8 cellular contexts compared by ENCODE assay signal in genomic region chr12:132444957-132445883, GRCh38. TPM values are rescaled to one million over a fixed set of nuclear protein-coding genes. Genes with fewer than 3 reads are reported as not detected.
DNase-seq lines count a peak whose midpoint lies in the region; ATAC-seq, FAIRE-seq and TF ChIP-seq lines count a peak whose summit lies in the region.

No MANE protein-coding gene starts in this region.

- intact Hi-C loops in pancreas (cut with DNase I) = no loop called here
- intact Hi-C loops in upper lobe of right lung (cut with DNase I) = no loop called here

- WGBS in pancreas, 2 donors = 72 to 79% methylated on average over 37 of the region's 37 CpGs

- H3K27me3 ChIP-seq in pancreas (no peaks in the 10 kb centered on the region), upper lobe of right lung (no peaks in the 10 kb centered on the region)

- peaks cover 18% of the 10 kb centered on the region for H3K27me3 Mint-ChIP-seq in endothelial cell (ENCODE audit: unreplicated experiment)

- H3K4me3 Mint-ChIP-seq in endothelial cell (ENCODE audit: unreplicated experiment) = peak overlapping the region; percentile 79

- DNase-seq in NCI-H2227 (lab: John Stamatoyannopoulos, UW; ENCODE audit: unreplicated experiment) (peak; percentile 68), NCI-H2227 treated with DMSO at 0.1 percent for 48 hours (lab: John Stamatoyannopoulos, UW) (no peak), LNCaP clone FGC (ENCODE audit: low read depth) (no peak), endothelial cell (ENCODE audit: low spot score) (no peak), pancreas (peak in 3 of 6 donors; percentile 29 to 57 (median 55)), upper lobe of right lung (no peak), NCI-H774 (lab: John Stamatoyannopoulos, UW) (no peak)
- DNase-seq in activated CD4-positive, alpha-beta T cell treated with anti-CD3 and anti-CD28 coated beads, Interleukin-2, amount 50 U/mL, for 1 hour = peak; percentile 72

- H3K4me1 Mint-ChIP-seq in endothelial cell (ENCODE audit: unreplicated experiment) = peaks cover 9% of the 10 kb centered on the region

- H3K9me3 ChIP-seq in pancreas (no peaks in the 10 kb centered on the region), upper lobe of right lung (no peaks in the 10 kb centered on the region)

- TF ChIP-seq CTCF in LNCaP clone FGC (IDR thresholded peaks at IDR 0.05; ENCODE audit: control insufficient read depth, extremely low read depth, insufficient read depth) = no peak
- no peak for TF ChIP-seq CTCF in endothelial cell (IDR thresholded peaks at IDR 0.05; ENCODE audit: unreplicated experiment)
- no peak for TF ChIP-seq CTCF in pancreas (IDR thresholded peaks at IDR 0.05)
- TF ChIP-seq CTCF in upper lobe of right lung (IDR thresholded peaks at IDR 0.05) = no peak

- H3K4me1 ChIP-seq in pancreas (no peaks in the 10 kb centered on the region), upper lobe of right lung (no peaks in the 10 kb centered on the region)

- H3K27ac Mint-ChIP-seq in endothelial cell (ENCODE audit: unreplicated experiment) = peak overlapping the region; percentile 82

- peak overlapping the region in 2 of 4 donors; percentile 11 to 22 for H3K27ac ChIP-seq in pancreas
- H3K27ac ChIP-seq in upper lobe of right lung = peak overlapping the region; percentile 80

- peak overlapping the region; percentile 91 for H3K4me3 ChIP-seq in LNCaP clone FGC (ENCODE audit: low read depth, low read length)
- H3K4me3 ChIP-seq in pancreas = no peak overlapping the region
- peak overlapping the region; percentile 34 for H3K4me3 ChIP-seq in upper lobe of right lung

- no peaks in the 10 kb centered on the region for H3K36me3 Mint-ChIP-seq in endothelial cell (ENCODE audit: low read depth, unreplicated experiment)

- no peak for FAIRE-seq in pancreas (lab: Jason Lieb, UNC)

- no peaks in the 10 kb centered on the region for H3K36me3 ChIP-seq in pancreas
- H3K36me3 ChIP-seq in upper lobe of right lung = no peaks in the 10 kb centered on the region

- ATAC-seq in pancreas (peak in 3 of 4 donors; percentile 30 to 62 (median 55)), upper lobe of right lung (peak; percentile 46)

- no peaks in the 10 kb centered on the region for H3K9me3 Mint-ChIP-seq in endothelial cell (ENCODE audit: unreplicated experiment)

RNA-seq across cellular contexts. Expression of gene FBRSL1, which starts 44.7 kb away (rescaled TPM):
- total RNA-seq in endothelial cell (ENCODE audit: unreplicated experiment) = 38.4 TPM
- 10 to 100 TPM; 31.1 to 55.8 (median 43.1) TPM for total RNA-seq in pancreas
- polyA plus RNA-seq in pancreas = 10 to 100 TPM; 45.1 to 62.5 TPM
- total RNA-seq in upper lobe of right lung = 49.5 TPM

Comparison
In these comparisons a context has a peak if more than half of its experiments do, and no peak if none do; other contexts are left out.
1. DNase-seq: peak in NCI-H2227 (single experiment) and activated CD4-positive, alpha-beta T cell treated with anti-CD3 and anti-CD28 coated beads, Interleukin-2, amount 50 U/mL, for 1 hour (single experiment); none in NCI-H2227 treated with DMSO at 0.1 percent for 48 hours (single experiment), LNCaP clone FGC (single experiment), endothelial cell (single experiment), upper lobe of right lung (single experiment) and NCI-H774 (single experiment).
2. H3K4me3 ChIP-seq: peak in LNCaP clone FGC (single experiment) and upper lobe of right lung (single experiment); none in pancreas (0 of 4).